ENCODE assay signal across 11 cellular contexts in genomic region chr18:23650963-23651927, GRCh38. TPM values are rescaled to one million over a fixed set of nuclear protein-coding genes. Genes with fewer than 3 reads are reported as not detected.
DNase-seq lines count a peak whose midpoint lies in the region; ATAC-seq and TF ChIP-seq lines count a peak whose summit lies in the region.
"Had no signal": no experiment of that assay in that cellular context is flagged by ENCODE, and none has a peak within 500 bp of the region (broad histone marks: within the 10 kb centered on the region; RNA-seq: fewer than 3 reads in every experiment).

No MANE protein-coding gene starts in this region.

- no peak for TF ChIP-seq EP300 in transverse colon (IDR thresholded peaks at IDR 0.05; ENCODE audit: low read depth)

- in situ Hi-C loops in transverse colon (cut with MboI; ENCODE audit: low pct_ligation_motif_present in 1 of 4, low pct_unique_long_range_greater_than_20kb in 1 of 4, low sequenced_read_pairs in 3 of 4), result no loop called here

- no peak overlapping the region for H3K4me3 ChIP-seq in osteoblast (ENCODE audit: insufficient read depth, low read length)
- H3K4me3 ChIP-seq in transverse colon, result no peak overlapping the region
- H3K4me3 ChIP-seq in spleen, result no peak overlapping the region

- H3K36me3 ChIP-seq in osteoblast (ENCODE audit: insufficient read depth, low read length), result no peaks in the 10 kb centered on the region
- no peaks in the 10 kb centered on the region for H3K36me3 ChIP-seq in transverse colon
- H3K36me3 ChIP-seq in spleen, result no peaks in the 10 kb centered on the region

- no peaks in the 10 kb centered on the region for H3K36me3 Mint-ChIP-seq in stimulated activated effector memory CD8-positive, alpha-beta T cell treated with anti-CD3 and anti-CD28 coated beads, Interleukin-12 subunit alpha, Interleukin-12 subunit beta, amount 100 ng/mL, for 72 hours

- peak overlapping the region; percentile 40 for H3K27ac ChIP-seq in epithelial cell of prostate
- H3K27ac ChIP-seq in osteoblast (ENCODE audit: low read depth, low read length), result no peak overlapping the region
- H3K27ac ChIP-seq in transverse colon, result no peak overlapping the region
- H3K27ac ChIP-seq in spleen, result no peak overlapping the region

- H4K20me1 ChIP-seq in osteoblast (ENCODE audit: insufficient read depth, low read length), result no peaks in the 10 kb centered on the region

- H3K4me2 ChIP-seq in osteoblast (ENCODE audit: insufficient read depth, low read length), result no peak overlapping the region

- no peak overlapping the region for H2AFZ ChIP-seq in osteoblast (ENCODE audit: low read length)

- no peaks in the 10 kb centered on the region for H3K79me2 ChIP-seq in osteoblast (ENCODE audit: insufficient read depth, low read length)

- TF ChIP-seq POLR2A in transverse colon (IDR thresholded peaks at IDR 0.05) (no peak), spleen (IDR thresholded peaks at IDR 0.05) (no peak)

- no peaks in the 10 kb centered on the region for H3K9me3 ChIP-seq in osteoblast (ENCODE audit: low read depth, low read length)
- no peaks in the 10 kb centered on the region for H3K9me3 ChIP-seq in transverse colon
- no peaks in the 10 kb centered on the region for H3K9me3 ChIP-seq in spleen

- no peak for ATAC-seq in stimulated activated effector memory CD8-positive, alpha-beta T cell treated with anti-CD3 and anti-CD28 coated beads, Interleukin-12 subunit alpha, Interleukin-12 subunit beta, amount 100 ng/mL, for 72 hours
- no peak for ATAC-seq in HG02642 (IDR thresholded peaks at IDR 0.05; ENCODE audit: poor library complexity, unreplicated experiment)

- H3K27ac Mint-ChIP-seq in stimulated activated effector memory CD8-positive, alpha-beta T cell treated with anti-CD3 and anti-CD28 coated beads, Interleukin-12 subunit alpha, Interleukin-12 subunit beta, amount 100 ng/mL, for 72 hours, result no peak overlapping the region

- 64 to 66% methylated on average over 6 of the region's 6 CpGs for WGBS in transverse colon (ENCODE audit: low coverage in 1 of 2), 2 donors
- 76 to 93% (median 92%) methylated on average over 6 of the region's 6 CpGs for WGBS in spleen, 5 donors

- H3K27me3 ChIP-seq in osteoblast (ENCODE audit: insufficient read depth, low read length) (no peaks in the 10 kb centered on the region), transverse colon (no peaks in the 10 kb centered on the region), spleen (replicated peaks in 1 of 7) (no peaks in the 10 kb centered on the region)

- no peak for TF ChIP-seq CTCF in osteoblast (IDR thresholded peaks at IDR 0.05; ENCODE audit: extremely low read depth, low read depth, low read length)
- TF ChIP-seq CTCF in transverse colon (IDR thresholded peaks at IDR 0.05), result no peak
- TF ChIP-seq CTCF in spleen (IDR thresholded peaks at IDR 0.05 in 8 of 11, conservative IDR thresholded peaks at IDR 0.05 in 3 of 11), result no peak

- H3K9me3 Mint-ChIP-seq in stimulated activated effector memory CD8-positive, alpha-beta T cell treated with anti-CD3 and anti-CD28 coated beads, Interleukin-12 subunit alpha, Interleukin-12 subunit beta, amount 100 ng/mL, for 72 hours, result no peaks in the 10 kb centered on the region

- intact Hi-C loops in transverse colon (cut with DNase I; ENCODE audit: low total_unique reads) (no loop called here), spleen (cut with DNase I; ENCODE audit: low total_unique reads) (no loop called here)

- DNase-seq in ELR (ENCODE audit: low read depth) (peak; percentile 77), NCI-H1930 (lab: John Stamatoyannopoulos, UW) (peak; percentile 78 to 81), epithelial cell of prostate (ENCODE audit: low read depth, low spot score) (peak; percentile 51), osteoblast (ENCODE audit: insufficient read length, low spot score, missing footprints) (peak; percentile 94), transverse colon (no peak), spleen (no peak)
- no peak for DNase-seq in stimulated activated effector memory CD8-positive, alpha-beta T cell treated with anti-CD3 and anti-CD28 coated beads, Interleukin-12 subunit alpha, Interleukin-12 subunit beta, amount 100 ng/mL, for 72 hours (ENCODE audit: low spot score in 2 of 2)
- DNase-seq: activated CD4-positive, alpha-beta T cell treated with anti-CD3 and anti-CD28 coated beads for 4 hours; Kasumi-1; SIG-M5 had no signal

- H3K4me1 ChIP-seq in osteoblast (ENCODE audit: insufficient read depth, low read length) (peaks cover 15% of the 10 kb centered on the region), transverse colon (peaks cover 0 to 5% (median 0%) of the 10 kb centered on the region in 4 donors), spleen (peaks cover 0 to 9% (median 0%) of the 10 kb centered on the region in 6 donors)

- no peaks in the 10 kb centered on the region for H3K4me1 Mint-ChIP-seq in stimulated activated effector memory CD8-positive, alpha-beta T cell treated with anti-CD3 and anti-CD28 coated beads, Interleukin-12 subunit alpha, Interleukin-12 subunit beta, amount 100 ng/mL, for 72 hours

- H3K4me3 Mint-ChIP-seq in stimulated activated effector memory CD8-positive, alpha-beta T cell treated with anti-CD3 and anti-CD28 coated beads, Interleukin-12 subunit alpha, Interleukin-12 subunit beta, amount 100 ng/mL, for 72 hours, result no peak overlapping the region

RNA-seq across cellular contexts. Expression of gene ANKRD29, which starts 11.5 kb away (rescaled TPM):
- total RNA-seq in osteoblast, result 9.8 and 20.9 TPM in 2 replicates
- 1 to 10 TPM in 2 of 4 donors, under 1 TPM in 2; 0.75 to 2.2 (median 1.5) TPM for total RNA-seq in transverse colon
- 1 to 10 TPM; 1.6 to 7.3 (median 3.0) TPM for total RNA-seq in spleen
- polyA plus RNA-seq in spleen, result 10 to 100 TPM in 1 of 3 donors, 1 to 10 TPM in 2; 4.1 to 10.6 (median 7.2) TPM

RNA-seq across cellular contexts. Expression of gene LAMA3, which starts 38.0 kb away (rescaled TPM):
- total RNA-seq in osteoblast (8.3 and 33.3 TPM in 2 replicates), transverse colon (10 to 100 TPM; 17.5 to 71.8 (median 47.4) TPM), spleen (1 to 10 TPM; 1.8 to 7.1 (median 3.6) TPM)
- 1 to 10 TPM; 1.3 to 5.6 (median 1.8) TPM for polyA plus RNA-seq in spleen

Comparison
In these comparisons a context has a peak if more than half of its experiments do, and no peak if none do; other contexts are left out.
1. DNase-seq: peak in ELR (single experiment), NCI-H1930 (2 of 2), epithelial cell of prostate (single experiment) and osteoblast (single experiment); none in transverse colon (single experiment), spleen (single experiment) and stimulated activated effector memory CD8-positive, alpha-beta T cell treated with anti-CD3 and anti-CD28 coated beads, Interleukin-12 subunit alpha, Interleukin-12 subunit beta, amount 100 ng/mL, for 72 hours (0 of 2).